Comparison of ENCODE assay signal across 2 cellular contexts in the genomic region with DNA sequence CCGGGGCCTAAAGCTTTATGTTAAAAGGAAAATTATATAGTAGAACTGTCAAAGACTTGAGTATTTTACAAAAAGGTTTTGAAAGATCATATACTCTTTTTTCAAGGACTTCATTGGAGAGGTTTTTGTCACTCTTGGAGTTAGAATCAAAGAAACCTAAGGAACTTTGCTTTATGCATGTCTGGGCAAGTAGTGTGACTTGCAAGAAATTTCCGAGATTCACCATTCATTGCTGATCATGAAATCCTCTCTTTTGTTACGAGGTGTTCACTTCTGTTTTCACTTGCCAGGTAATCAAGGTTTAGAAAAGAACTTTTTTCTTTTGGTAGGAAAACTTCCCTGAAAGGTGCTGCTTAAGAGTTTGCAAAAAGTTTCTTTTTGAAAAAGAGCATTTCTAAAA.
TF ChIP-seq lines count a peak whose summit lies in the region.

No MANE protein-coding gene starts in this region.

TF ChIP-seq in SK-N-SH treated with all-trans-retinoic acid at 6 μM for 48 hours, 23 proteins besides CTCF, POLR2A, EP300 and RAD21 (continued from another document):
- TF ChIP-seq, protein P1, sequence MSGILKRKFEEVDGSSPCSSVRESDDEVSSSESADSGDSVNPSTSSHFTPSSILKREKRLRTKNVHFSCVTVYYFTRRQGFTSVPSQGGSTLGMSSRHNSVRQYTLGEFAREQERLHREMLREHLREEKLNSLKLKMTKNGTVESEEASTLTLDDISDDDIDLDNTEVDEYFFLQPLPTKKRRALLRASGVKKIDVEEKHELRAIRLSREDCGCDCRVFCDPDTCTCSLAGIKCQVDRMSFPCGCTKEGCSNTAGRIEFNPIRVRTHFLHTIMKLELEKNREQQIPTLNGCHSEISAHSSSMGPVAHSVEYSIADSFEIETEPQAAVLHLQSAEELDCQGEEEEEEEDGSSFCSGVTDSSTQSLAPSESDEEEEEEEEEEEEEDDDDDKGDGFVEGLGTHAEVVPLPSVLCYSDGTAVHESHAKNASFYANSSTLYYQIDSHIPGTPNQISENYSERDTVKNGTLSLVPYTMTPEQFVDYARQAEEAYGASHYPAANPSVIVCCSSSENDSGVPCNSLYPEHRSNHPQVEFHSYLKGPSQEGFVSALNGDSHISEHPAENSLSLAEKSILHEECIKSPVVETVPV (CRISPR knock-in tag; IDR thresholded peaks at IDR 0.05) = no peak
- TF ChIP-seq TOX (CRISPR knock-in tag; IDR thresholded peaks at IDR 0.05; ENCODE audit: borderline replicate concordance) (no peak), ZFP30 (CRISPR knock-in tag; IDR thresholded peaks at IDR 0.05) (no peak), BACH2 (CRISPR knock-in tag; IDR thresholded peaks at IDR 0.05; ENCODE audit: borderline replicate concordance) (no peak), ESRRG (CRISPR knock-in tag; IDR thresholded peaks at IDR 0.05) (no peak), ZNF8 (CRISPR knock-in tag; IDR thresholded peaks at IDR 0.05) (no peak), GLIS3 (CRISPR knock-in tag; IDR thresholded peaks at IDR 0.05) (no peak), ZFP3 (CRISPR knock-in tag; IDR thresholded peaks at IDR 0.05) (no peak), ISL1 (CRISPR knock-in tag; IDR thresholded peaks at IDR 0.05) (no peak)
- TF ChIP-seq, protein P2, sequence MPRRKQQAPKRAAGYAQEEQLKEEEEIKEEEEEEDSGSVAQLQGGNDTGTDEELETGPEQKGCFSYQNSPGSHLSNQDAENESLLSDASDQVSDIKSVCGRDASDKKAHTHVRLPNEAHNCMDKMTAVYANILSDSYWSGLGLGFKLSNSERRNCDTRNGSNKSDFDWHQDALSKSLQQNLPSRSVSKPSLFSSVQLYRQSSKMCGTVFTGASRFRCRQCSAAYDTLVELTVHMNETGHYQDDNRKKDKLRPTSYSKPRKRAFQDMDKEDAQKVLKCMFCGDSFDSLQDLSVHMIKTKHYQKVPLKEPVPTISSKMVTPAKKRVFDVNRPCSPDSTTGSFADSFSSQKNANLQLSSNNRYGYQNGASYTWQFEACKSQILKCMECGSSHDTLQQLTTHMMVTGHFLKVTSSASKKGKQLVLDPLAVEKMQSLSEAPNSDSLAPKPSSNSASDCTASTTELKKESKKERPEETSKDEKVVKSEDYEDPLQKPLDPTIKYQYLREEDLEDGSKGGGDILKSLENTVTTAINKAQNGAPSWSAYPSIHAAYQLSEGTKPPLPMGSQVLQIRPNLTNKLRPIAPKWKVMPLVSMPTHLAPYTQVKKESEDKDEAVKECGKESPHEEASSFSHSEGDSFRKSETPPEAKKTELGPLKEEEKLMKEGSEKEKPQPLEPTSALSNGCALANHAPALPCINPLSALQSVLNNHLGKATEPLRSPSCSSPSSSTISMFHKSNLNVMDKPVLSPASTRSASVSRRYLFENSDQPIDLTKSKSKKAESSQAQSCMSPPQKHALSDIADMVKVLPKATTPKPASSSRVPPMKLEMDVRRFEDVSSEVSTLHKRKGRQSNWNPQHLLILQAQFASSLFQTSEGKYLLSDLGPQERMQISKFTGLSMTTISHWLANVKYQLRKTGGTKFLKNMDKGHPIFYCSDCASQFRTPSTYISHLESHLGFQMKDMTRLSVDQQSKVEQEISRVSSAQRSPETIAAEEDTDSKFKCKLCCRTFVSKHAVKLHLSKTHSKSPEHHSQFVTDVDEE (CRISPR knock-in tag; IDR thresholded peaks at IDR 0.05) = no peak
- TF ChIP-seq, protein P3, sequence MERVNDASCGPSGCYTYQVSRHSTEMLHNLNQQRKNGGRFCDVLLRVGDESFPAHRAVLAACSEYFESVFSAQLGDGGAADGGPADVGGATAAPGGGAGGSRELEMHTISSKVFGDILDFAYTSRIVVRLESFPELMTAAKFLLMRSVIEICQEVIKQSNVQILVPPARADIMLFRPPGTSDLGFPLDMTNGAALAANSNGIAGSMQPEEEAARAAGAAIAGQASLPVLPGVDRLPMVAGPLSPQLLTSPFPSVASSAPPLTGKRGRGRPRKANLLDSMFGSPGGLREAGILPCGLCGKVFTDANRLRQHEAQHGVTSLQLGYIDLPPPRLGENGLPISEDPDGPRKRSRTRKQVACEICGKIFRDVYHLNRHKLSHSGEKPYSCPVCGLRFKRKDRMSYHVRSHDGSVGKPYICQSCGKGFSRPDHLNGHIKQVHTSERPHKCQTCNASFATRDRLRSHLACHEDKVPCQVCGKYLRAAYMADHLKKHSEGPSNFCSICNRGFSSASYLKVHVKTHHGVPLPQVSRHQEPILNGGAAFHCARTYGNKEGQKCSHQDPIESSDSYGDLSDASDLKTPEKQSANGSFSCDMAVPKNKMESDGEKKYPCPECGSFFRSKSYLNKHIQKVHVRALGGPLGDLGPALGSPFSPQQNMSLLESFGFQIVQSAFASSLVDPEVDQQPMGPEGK (CRISPR knock-in tag; IDR thresholded peaks at IDR 0.05; ENCODE audit: borderline replicate concordance) = no peak
- TF ChIP-seq, protein P4, sequence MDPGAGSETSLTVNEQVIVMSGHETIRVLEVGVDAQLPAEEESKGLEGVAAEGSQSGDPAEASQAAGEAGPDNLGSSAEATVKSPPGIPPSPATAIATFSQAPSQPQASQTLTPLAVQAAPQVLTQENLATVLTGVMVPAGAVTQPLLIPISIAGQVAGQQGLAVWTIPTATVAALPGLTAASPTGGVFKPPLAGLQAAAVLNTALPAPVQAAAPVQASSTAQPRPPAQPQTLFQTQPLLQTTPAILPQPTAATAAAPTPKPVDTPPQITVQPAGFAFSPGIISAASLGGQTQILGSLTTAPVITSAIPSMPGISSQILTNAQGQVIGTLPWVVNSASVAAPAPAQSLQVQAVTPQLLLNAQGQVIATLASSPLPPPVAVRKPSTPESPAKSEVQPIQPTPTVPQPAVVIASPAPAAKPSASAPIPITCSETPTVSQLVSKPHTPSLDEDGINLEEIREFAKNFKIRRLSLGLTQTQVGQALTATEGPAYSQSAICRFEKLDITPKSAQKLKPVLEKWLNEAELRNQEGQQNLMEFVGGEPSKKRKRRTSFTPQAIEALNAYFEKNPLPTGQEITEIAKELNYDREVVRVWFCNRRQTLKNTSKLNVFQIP (CRISPR knock-in tag; IDR thresholded peaks at IDR 0.05; ENCODE audit: borderline replicate concordance, low read depth) = no peak

TF ChIP-seq in HepG2, 621 proteins besides CTCF, POLR2A, EP300 and RAD21 (continued from another document):
- TF ChIP-seq, protein P5, sequence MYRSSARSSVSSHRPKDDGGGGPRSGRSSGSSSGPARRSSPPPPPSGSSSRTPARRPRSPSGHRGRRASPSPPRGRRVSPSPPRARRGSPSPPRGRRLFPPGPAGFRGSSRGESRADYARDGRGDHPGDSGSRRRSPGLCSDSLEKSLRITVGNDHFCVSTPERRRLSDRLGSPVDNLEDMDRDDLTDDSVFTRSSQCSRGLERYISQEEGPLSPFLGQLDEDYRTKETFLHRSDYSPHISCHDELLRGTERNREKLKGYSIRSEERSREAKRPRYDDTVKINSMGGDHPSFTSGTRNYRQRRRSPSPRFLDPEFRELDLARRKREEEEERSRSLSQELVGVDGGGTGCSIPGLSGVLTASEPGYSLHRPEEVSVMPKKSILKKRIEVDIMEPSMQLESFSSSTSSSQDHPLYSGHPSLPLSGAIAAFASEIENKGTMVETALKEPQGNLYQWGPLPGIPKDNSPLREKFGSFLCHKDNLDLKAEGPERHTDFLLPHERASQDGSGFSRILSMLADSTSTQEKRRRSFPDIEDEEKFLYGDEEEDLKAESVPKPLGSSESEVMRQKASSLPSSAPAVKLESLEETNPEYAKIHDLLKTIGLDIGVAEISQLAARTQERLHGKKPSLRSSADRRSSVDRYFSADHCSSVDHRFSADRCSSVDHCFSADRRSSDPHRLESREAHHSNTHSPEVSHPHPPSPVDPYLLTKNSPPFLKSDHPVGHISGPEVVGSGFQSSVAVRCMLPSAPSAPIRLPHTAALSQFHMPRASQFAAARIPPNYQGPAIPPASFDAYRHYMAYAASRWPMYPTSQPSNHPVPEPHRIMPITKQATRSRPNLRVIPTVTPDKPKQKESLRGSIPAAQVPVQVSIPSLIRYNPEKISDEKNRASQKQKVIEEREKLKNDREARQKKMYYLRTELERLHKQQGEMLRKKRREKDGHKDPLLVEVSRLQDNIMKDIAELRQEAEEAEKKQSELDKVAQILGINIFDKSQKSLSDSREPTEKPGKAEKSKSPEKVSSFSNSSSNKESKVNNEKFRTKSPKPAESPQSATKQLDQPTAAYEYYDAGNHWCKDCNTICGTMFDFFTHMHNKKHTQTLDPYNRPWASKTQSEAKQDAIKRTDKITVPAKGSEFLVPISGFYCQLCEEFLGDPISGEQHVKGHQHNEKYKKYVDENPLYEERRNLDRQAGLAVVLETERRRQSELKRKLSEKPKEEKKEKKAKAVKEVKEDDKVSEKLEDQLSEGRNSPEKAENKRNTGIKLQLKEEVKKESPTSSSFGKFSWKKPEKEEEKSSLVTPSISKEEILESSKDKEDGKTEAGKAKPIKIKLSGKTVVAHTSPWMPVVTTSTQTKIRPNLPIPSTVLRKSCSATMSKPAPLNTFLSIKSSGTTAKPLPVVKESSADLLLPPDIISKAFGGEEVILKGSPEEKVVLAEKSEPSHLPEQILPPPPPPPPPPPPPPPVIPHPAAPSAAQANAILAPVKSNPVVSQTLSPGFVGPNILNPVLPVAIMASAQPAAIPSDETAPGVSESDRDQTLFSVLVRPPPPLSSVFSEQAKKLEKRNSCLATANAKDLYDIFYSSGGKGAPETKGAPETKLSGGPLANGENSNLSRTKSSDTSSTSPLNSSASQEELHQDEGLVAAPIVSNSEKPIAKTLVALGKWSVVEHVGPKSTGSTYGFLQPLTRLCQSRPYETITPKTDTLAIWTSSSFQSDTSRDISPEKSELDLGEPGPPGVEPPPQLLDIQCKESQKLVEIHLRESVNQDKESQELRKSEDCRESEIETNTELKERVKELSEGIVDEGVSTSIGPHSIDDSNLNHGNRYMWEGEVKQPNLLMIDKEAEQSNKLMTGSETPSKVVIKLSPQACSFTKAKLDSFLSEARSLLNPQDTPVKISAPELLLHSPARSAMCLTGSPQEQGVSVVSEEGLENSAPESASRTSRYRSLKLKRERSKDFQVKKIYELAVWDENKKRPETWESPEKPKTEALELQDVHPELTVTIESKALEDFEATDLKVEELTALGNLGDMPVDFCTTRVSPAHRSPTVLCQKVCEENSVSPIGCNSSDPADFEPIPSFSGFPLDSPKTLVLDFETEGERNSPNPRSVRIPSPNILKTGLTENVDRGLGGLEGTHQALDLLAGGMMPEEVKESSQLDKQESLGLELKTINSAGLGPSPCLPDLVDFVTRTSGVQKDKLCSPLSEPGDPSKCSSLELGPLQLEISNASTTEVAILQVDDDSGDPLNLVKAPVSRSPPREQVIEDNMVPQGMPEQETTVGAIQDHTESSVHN (CRISPR knock-in tag; IDR thresholded peaks at IDR 0.05) = no peak
- TF ChIP-seq, protein P6, sequence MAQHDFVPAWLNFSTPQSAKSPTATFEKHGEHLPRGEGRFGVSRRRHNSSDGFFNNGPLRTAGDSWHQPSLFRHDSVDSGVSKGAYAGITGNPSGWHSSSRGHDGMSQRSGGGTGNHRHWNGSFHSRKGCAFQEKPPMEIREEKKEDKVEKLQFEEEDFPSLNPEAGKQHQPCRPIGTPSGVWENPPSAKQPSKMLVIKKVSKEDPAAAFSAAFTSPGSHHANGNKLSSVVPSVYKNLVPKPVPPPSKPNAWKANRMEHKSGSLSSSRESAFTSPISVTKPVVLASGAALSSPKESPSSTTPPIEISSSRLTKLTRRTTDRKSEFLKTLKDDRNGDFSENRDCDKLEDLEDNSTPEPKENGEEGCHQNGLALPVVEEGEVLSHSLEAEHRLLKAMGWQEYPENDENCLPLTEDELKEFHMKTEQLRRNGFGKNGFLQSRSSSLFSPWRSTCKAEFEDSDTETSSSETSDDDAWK (CRISPR knock-in tag; IDR thresholded peaks at IDR 0.05) = no peak
- no peak for TF ChIP-seq NFKBIZ (CRISPR knock-in tag; IDR thresholded peaks at IDR 0.05)
